9 cellular contexts compared by ENCODE assay signal in genomic region chr18:7273301-7273911, GRCh38. TPM values are rescaled to one million over a fixed set of nuclear protein-coding genes. Genes with fewer than 3 reads are reported as not detected.
DNase-seq lines count a peak whose midpoint lies in the region; ATAC-seq and TF ChIP-seq lines count a peak whose summit lies in the region.
"Had no signal": no experiment of that assay in that cellular context is flagged by ENCODE, and none has a peak within 500 bp of the region (broad histone marks: within the 10 kb centered on the region; RNA-seq: fewer than 3 reads in every experiment).

No MANE protein-coding gene starts in this region.

- no peak for TF ChIP-seq CTCF in HFF-Myc (IDR thresholded peaks at IDR 0.05; ENCODE audit: low read depth, low read length, missing control alignments)
- no peak for TF ChIP-seq CTCF in mammary epithelial cell (conservative IDR thresholded peaks at IDR 0.05 in 1 of 2, IDR thresholded peaks at IDR 0.05 in 1 of 2; ENCODE audit: extremely low read depth in 1 of 2, insufficient read depth in 1 of 2, low read depth in 1 of 2, low read length in 2 of 2)
- TF ChIP-seq CTCF in GM10266 (IDR thresholded peaks at IDR 0.05; ENCODE audit: control insufficient read depth, insufficient read depth, low read depth, missing control alignments) = no peak

- in situ Hi-C loops in mammary epithelial cell (cut with MboI; ENCODE audit: low sequenced_read_pairs in 2 of 2) = loop anchor here in 1 of 2 donors (5.0 to 25.0 kb wide), 2 partner anchors 289 to 489 kb away; no protein-coding TSS in a partner anchor

- dilution Hi-C loops in mammary epithelial cell (cut with HindIII; ENCODE audit: low sequenced_read_pairs) = no loop called here

- intact Hi-C loops in mammary epithelial cell (cut with micrococcal nuclease) = loop anchor here (2.0 to 10.0 kb wide), 5 partner anchors 179 to 1114 kb away; no protein-coding TSS in a partner anchor

- H3K36me3 ChIP-seq in mammary epithelial cell (ENCODE audit: insufficient read depth, low read length) = no peaks in the 10 kb centered on the region

- CTCF ChIA-PET in mammary epithelial cell (lab: Charles Lee; ENCODE audit: low non-redundant PET) = interaction anchor here (0.5 to 2.1 kb wide), 6 partner anchors 27 to 1325 kb away, joined by 3 to 29 read pairs (median 5); partner anchors contain the start of gene PTPRM

- peaks cover 5% of the 10 kb centered on the region for H3K4me1 ChIP-seq in mammary epithelial cell (ENCODE audit: insufficient read depth, low read length)

- ATAC-seq in left lobe of liver = peak; percentile 57
- ATAC-seq: GM12878 had no signal

- H3K4me3 ChIP-seq in HFF-Myc (replicated peaks; ENCODE audit: low read depth, low read length) (no peak overlapping the region), mammary epithelial cell (replicated peaks in 1 of 3; ENCODE audit: insufficient read depth in 1 of 3, low read depth in 2 of 3, low read length in 3 of 3) (no peak overlapping the region)
- H3K4me3 ChIP-seq: GM12878 had no signal

- no peaks in the 10 kb centered on the region for H3K27me3 ChIP-seq in mammary epithelial cell (ENCODE audit: insufficient read depth, low read length)

- BruUV-seq in mammary epithelial cell (replicated peaks; lab: Mats Ljungman, UMichigan) = no TSS peak

- H3K79me2 ChIP-seq in mammary epithelial cell (ENCODE audit: insufficient read depth, low read length) = no peaks in the 10 kb centered on the region

- no peaks in the 10 kb centered on the region for H3K9me3 ChIP-seq in mammary epithelial cell (replicated peaks; ENCODE audit: insufficient read depth, low read length)

- 83% methylated on average over 12 of the region's 12 CpGs for WGBS in mammary epithelial cell (ENCODE audit: low coverage, missing lambda C conversion rate)

- DNase-seq in HFF-Myc (ENCODE audit: extremely low read depth, low read depth) (peak; percentile 12), mammary epithelial cell (peak; percentile 2), left lobe of liver (ENCODE audit: low spot score) (peak; percentile 54), stromal cell of bone marrow (ENCODE audit: low read depth) (peak; percentile 63), iPS-NIHi11 (ENCODE audit: low spot score) (no peak), GM10266 (ENCODE audit: extremely low spot score) (no peak), NCI-H526 treated with DMSO at 0.1 percent for 48 hours (lab: John Stamatoyannopoulos, UW) (no peak)
- DNase-seq in activated CD4-positive, CD25-positive, alpha-beta regulatory T cell treated with anti-CD3 and anti-CD28 coated beads, Interleukin-2, amount 50 U/mL, for 72 hours = no peak

- peak overlapping the region; percentile 54 for H2AFZ ChIP-seq in mammary epithelial cell (ENCODE audit: low read depth, low read length)

- H3K4me2 ChIP-seq in mammary epithelial cell (ENCODE audit: insufficient read depth, low read depth, low read length) = no peak overlapping the region

- no peak overlapping the region for H3K9ac ChIP-seq in mammary epithelial cell (ENCODE audit: insufficient read depth, low read length)

- H3K27ac ChIP-seq in mammary epithelial cell (ENCODE audit: insufficient read depth, low read depth, low read length) = no peak overlapping the region

- no peaks in the 10 kb centered on the region for H4K20me1 ChIP-seq in mammary epithelial cell (ENCODE audit: insufficient read depth, low read length)

RNA-seq across cellular contexts. Expression of gene LRRC30, which starts 42.5 kb away (rescaled TPM):
- total RNA-seq in mammary epithelial cell = not detected
- not detected for polyA plus RNA-seq in mammary epithelial cell
- polyA minus RNA-seq in mammary epithelial cell = not detected
- total RNA-seq in left lobe of liver = not detected
- total RNA-seq: GM12878 had no signal
- polyA plus RNA-seq: GM12878 had no signal

Comparison
In these comparisons a context has a peak if more than half of its experiments do, and no peak if none do; other contexts are left out.
1. DNase-seq: peak in HFF-Myc (single experiment), mammary epithelial cell (single experiment), left lobe of liver (single experiment) and stromal cell of bone marrow (single experiment); none in iPS-NIHi11 (single experiment), GM10266 (single experiment), activated CD4-positive, CD25-positive, alpha-beta regulatory T cell treated with anti-CD3 and anti-CD28 coated beads, Interleukin-2, amount 50 U/mL, for 72 hours (single experiment) and NCI-H526 treated with DMSO at 0.1 percent for 48 hours (single experiment).